ENCODE assay signal across 6 cellular contexts in the genomic region with DNA sequence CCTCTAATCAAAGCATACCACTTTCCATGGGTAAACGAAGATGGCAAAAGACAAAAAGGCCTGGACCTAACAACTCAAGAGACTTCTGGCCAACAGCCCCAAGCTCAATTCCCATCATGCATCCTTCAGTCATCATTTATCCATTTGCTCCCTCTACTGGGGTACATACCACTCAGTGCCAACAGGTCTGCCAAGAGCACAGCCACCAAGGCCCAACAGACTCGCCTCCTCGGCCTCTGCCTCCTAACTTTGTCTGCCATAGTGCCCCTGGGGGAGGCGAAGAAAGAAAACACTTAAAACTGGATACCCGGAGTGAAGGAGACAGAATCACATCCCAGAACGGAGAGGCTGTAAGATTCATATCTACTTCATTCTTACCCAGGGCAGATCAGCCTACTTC. TPM values are rescaled to one million over a fixed set of nuclear protein-coding genes. Genes with fewer than 3 reads are reported as not detected.
A peak's percentile ranks its signal among the peaks of the same experiment; 100 is the strongest.
DNase-seq lines count a peak whose midpoint lies in the region; FAIRE-seq and TF ChIP-seq lines count a peak whose summit lies in the region.

No MANE protein-coding gene starts in this region.

- TF ChIP-seq POLR2A in H1 (IDR thresholded peaks at IDR 0.05; ENCODE audit: control extremely low read depth in 1 of 2, low read depth in 2 of 2, low read length in 2 of 2): no peak

- H3K79me1 ChIP-seq in H1 (ENCODE audit: low read depth, low read length): peaks cover 16% of the 10 kb centered on the region

- no peak for FAIRE-seq in D721Med (lab: Jason Lieb, UNC)
- FAIRE-seq in H1 (lab: Jason Lieb, UNC): no peak

- TF ChIP-seq RAD21 in H1 (IDR thresholded peaks at IDR 0.05 in 1 of 2, conservative IDR thresholded peaks at IDR 0.05 in 1 of 2; ENCODE audit: low read depth in 2 of 2, low read length in 2 of 2): peak in 1 of 2 experiments; percentile 15; a peak in 1 of 4 replicates

- no peak overlapping the region for H4K8ac ChIP-seq in H1 (ENCODE audit: extremely low read depth, insufficient read depth, low read length)

- CTCF ChIA-PET in H1 (lab: Charles Lee; ENCODE audit: partially characterized antibody): interaction anchor here (0.6 to 2.0 kb wide), 18 partner anchors 8 to 774 kb away, joined by 3 to 9 read pairs (median 3); partner anchors contain the start of genes HMBS, SLC37A4 and VPS11

- no peak overlapping the region for H3K56ac ChIP-seq in H1 (replicated peaks; ENCODE audit: insufficient read length, low read depth, low read length)

- H2AK5ac ChIP-seq in H1 (ENCODE audit: low read depth, low read length): no peak overlapping the region

- no peaks in the 10 kb centered on the region; a peak in 1 of 4 replicates for H3K9me3 ChIP-seq in H1 (ENCODE audit: insufficient read depth in 2 of 2, low read depth in 1 of 2, low read length in 1 of 2)

- POLR2A ChIA-PET in H1 (lab: Charles Lee; ENCODE audit: partially characterized antibody): interaction anchor here (0.7 to 5.1 kb wide), 18 partner anchors 8 to 267 kb away, joined by 3 to 56 read pairs (median 10); partner anchors contain the start of genes C2CD2L, HMBS, RPS25 and SLC37A4

- 68% methylated on average over 6 of the region's 6 CpGs; no CpG with 5 or more reads in 1 of the 2 experiments for WGBS in H1 (ENCODE audit: extremely low coverage in 1 of 2, insufficient coverage in 1 of 2, insufficient read length in 1 of 2, insufficient replicate concordance in 2 of 2, low coverage in 1 of 2, low lambda C conversion rate in 2 of 2, missing lambda C conversion rate in 1 of 2), 2 experiments

- peaks cover 4% of the 10 kb centered on the region for H3K23me2 ChIP-seq in H1 (ENCODE audit: low read depth, low read length)

- peak overlapping the region; percentile 79 to 82 for H3K4me2 ChIP-seq in H1 (ENCODE audit: insufficient read depth in 1 of 2, low read depth in 2 of 2, low read length in 2 of 2)

- 0 out of 2 replicates have a peak overlapping the region, but pooled peaks have one; percentile 96 for H2BK5ac ChIP-seq in H1 (ENCODE audit: low read depth, low read length)

- no peak overlapping the region for H2BK20ac ChIP-seq in H1 (ENCODE audit: low read length)

- H2BK15ac ChIP-seq in H1 (ENCODE audit: low read length): no peak overlapping the region

- H3K27ac ChIP-seq in H1 (ENCODE audit: low read depth, low read length): peak overlapping the region; percentile 82

- H3K18ac ChIP-seq in H1 (ENCODE audit: extremely low read depth, low read length): no peak overlapping the region

- peaks cover 8 to 21% of the 10 kb centered on the region in 2 experiments; a peak in 3 of 4 replicates for H3K79me2 ChIP-seq in H1 (ENCODE audit: control insufficient read depth in 1 of 2, insufficient read depth in 2 of 2, low read length in 2 of 2)

- peaks cover 32 to 47% (median 44%) of the 10 kb centered on the region in 4 experiments for H3K36me3 ChIP-seq in H1 (ENCODE audit: control insufficient read depth in 2 of 4, insufficient read depth in 4 of 4, low read length in 3 of 4)

- H3K14ac ChIP-seq in H1 (ENCODE audit: insufficient read length): no peak overlapping the region

- no peak overlapping the region for H4K5ac ChIP-seq in H1 (ENCODE audit: insufficient read length, low read depth, low read length)

- no peaks in the 10 kb centered on the region for H3K27me3 ChIP-seq in H1 (replicated peaks in 1 of 4; ENCODE audit: control insufficient read depth in 3 of 4, extremely low read depth in 1 of 4, insufficient read depth in 3 of 4, low read length in 3 of 4)

- TF ChIP-seq CTCF in D721Med (IDR thresholded peaks at IDR 0.05; ENCODE audit: insufficient read depth, missing control alignments) (peak; percentile 21), H1 (IDR thresholded peaks at IDR 0.05; ENCODE audit: control extremely low read depth in 1 of 3, insufficient read depth in 1 of 3, low read depth in 1 of 3, low read length in 3 of 3) (peak in 1 of 3 experiments; percentile 6; a peak in 1 of 4 replicates), retinal pigment epithelial cell (conservative IDR thresholded peaks at IDR 0.05; ENCODE audit: low read depth, low read length) (peak; percentile 38)

- no peak overlapping the region for H3K4ac ChIP-seq in H1 (replicated peaks; ENCODE audit: insufficient read length, low read depth, low read length)

- peaks cover 3 to 24% of the 10 kb centered on the region in 2 experiments for H4K20me1 ChIP-seq in H1 (replicated peaks in 1 of 2; ENCODE audit: control insufficient read depth in 1 of 2, insufficient read depth in 2 of 2, low read length in 2 of 2)

- no peak for DNase-seq in D721Med (ENCODE audit: insufficient read length, low spot score)
- peak; percentile 10 to 61 for DNase-seq in NCI-H526 (lab: John Stamatoyannopoulos, UW)
- no peak for DNase-seq in H1 (ENCODE audit: low read depth in 1 of 2, low spot score in 2 of 2)
- DNase-seq in retinal pigment epithelial cell (ENCODE audit: low read depth): no peak
- no peak for DNase-seq in SK-N-DZ (ENCODE audit: low spot score)
- DNase-seq in A172 (ENCODE audit: low spot score): no peak

- H3K9ac ChIP-seq in H1 (replicated peaks in 1 of 4; ENCODE audit: extremely low read depth in 1 of 4, low read depth in 3 of 4, low read length in 3 of 4): peak overlapping the region; percentile 46 to 92 (median 86)

- H2BK12ac ChIP-seq in H1 (ENCODE audit: low read depth, low read length): no peak overlapping the region

- peak overlapping the region; percentile 76 to 98 (median 89) for H3K4me3 ChIP-seq in H1 (ENCODE audit: extremely low read depth in 1 of 4, insufficient read depth in 2 of 4, low read depth in 3 of 4, low read length in 4 of 4)
- H3K4me3 ChIP-seq in retinal pigment epithelial cell (ENCODE audit: low read length): peak overlapping the region; percentile 82

- no peak overlapping the region for H3K23ac ChIP-seq in H1 (ENCODE audit: insufficient read length)

- H2BK120ac ChIP-seq in H1 (replicated peaks; ENCODE audit: low read depth, low read length): no peak overlapping the region

- H2AFZ ChIP-seq in H1 (ENCODE audit: low read length): no peak overlapping the region

- H4K91ac ChIP-seq in H1 (replicated peaks; ENCODE audit: insufficient read length, low read length): no peak overlapping the region

- no peak for TF ChIP-seq EP300 in H1 (IDR thresholded peaks at IDR 0.05; ENCODE audit: borderline replicate concordance in 1 of 2, low read depth in 2 of 2, low read length in 2 of 2)

- H3K4me1 ChIP-seq in H1 (replicated peaks in 1 of 4; ENCODE audit: control insufficient read depth in 3 of 4, insufficient read depth in 4 of 4, low read length in 3 of 4): peaks cover 0 to 8% (median 3%) of the 10 kb centered on the region in 4 experiments; a peak in 5 of 7 replicates

RNA-seq across cellular contexts. Expression of gene HYOU1, which starts 1.1 kb away (rescaled TPM):
- total RNA-seq in H1 (2021; fragmentation: NEBNext Ultra II Directional; extraction: Animal tissue kit (Norgen Biotek cat#: 25700)): 293 and 295 TPM in 2 replicates
- 229 and 239 TPM in 2 replicates for polyA plus RNA-seq in H1 (2011; rRNA removed)
- 202 TPM for polyA plus RNA-seq in H1 (2011; cell fraction: cytosol; rRNA removed)
- 288 TPM for polyA plus RNA-seq in H1 (2011; cell fraction: nucleus; rRNA removed)
- 173 to 236 TPM (median 223 TPM) in 4 replicates for polyA plus RNA-seq in H1 (2012, experiment 1 of 2)
- 152 TPM for polyA plus RNA-seq in H1 (2012, experiment 2 of 2)
- 284 TPM for polyA plus RNA-seq in H1 (2013, experiment 1 of 2)
- 265 TPM for polyA plus RNA-seq in H1 (2013, experiment 2 of 2)
- 323 and 367 TPM in 2 replicates for polyA minus RNA-seq in H1 (2011; rRNA and poly(A)+ RNA removed)
- polyA minus RNA-seq in H1 (2011; cell fraction: cytosol; rRNA and poly(A)+ RNA removed): 136 TPM
- polyA minus RNA-seq in H1 (2011; cell fraction: nucleus; rRNA and poly(A)+ RNA removed): 90.0 TPM
- 77.2 and 87.5 TPM in 2 replicates for polyA plus RNA-seq in SK-N-DZ (2014; cell fraction: cytosol; rRNA removed)
- 61.2 and 65.8 TPM in 2 replicates for polyA plus RNA-seq in SK-N-DZ (2014; cell fraction: nucleus; rRNA removed)
- 112 and 125 TPM in 2 replicates for total RNA-seq in A172 (2014; rRNA removed; shearing (Covaris generic))

RNA-seq across cellular contexts. Expression of gene VPS11, which starts 11.7 kb away (rescaled TPM):
- 15.5 and 16.6 TPM in 2 replicates for total RNA-seq in H1 (2021; fragmentation: NEBNext Ultra II Directional; extraction: Animal tissue kit (Norgen Biotek cat#: 25700))
- polyA plus RNA-seq in H1 (2011; rRNA removed): 13.1 and 14.8 TPM in 2 replicates
- polyA plus RNA-seq in H1 (2011; cell fraction: cytosol; rRNA removed): 13.1 TPM
- 35.9 TPM for polyA plus RNA-seq in H1 (2011; cell fraction: nucleus; rRNA removed)
- 26.0 to 28.1 TPM (median 27.0 TPM) in 4 replicates for polyA plus RNA-seq in H1 (2012, experiment 1 of 2)
- polyA plus RNA-seq in H1 (2012, experiment 2 of 2): 18.7 TPM
- polyA plus RNA-seq in H1 (2013, experiment 1 of 2): 18.1 TPM
- 15.6 TPM for polyA plus RNA-seq in H1 (2013, experiment 2 of 2)
- 16.9 and 23.9 TPM in 2 replicates for polyA minus RNA-seq in H1 (2011; rRNA and poly(A)+ RNA removed)
- polyA minus RNA-seq in H1 (2011; cell fraction: cytosol; rRNA and poly(A)+ RNA removed): 8.8 TPM
- 13.5 TPM for polyA minus RNA-seq in H1 (2011; cell fraction: nucleus; rRNA and poly(A)+ RNA removed)
- 12.2 and 14.0 TPM in 2 replicates for polyA plus RNA-seq in SK-N-DZ (2014; cell fraction: cytosol; rRNA removed)
- 17.0 and 18.6 TPM in 2 replicates for polyA plus RNA-seq in SK-N-DZ (2014; cell fraction: nucleus; rRNA removed)
- 13.5 and 16.5 TPM in 2 replicates for total RNA-seq in A172 (2014; rRNA removed; shearing (Covaris generic))

RNA-seq across cellular contexts. Expression of gene SLC37A4, which starts 25.2 kb away (rescaled TPM):
- total RNA-seq in H1 (2021; fragmentation: NEBNext Ultra II Directional; extraction: Animal tissue kit (Norgen Biotek cat#: 25700)): 29.0 and 35.1 TPM in 2 replicates
- 91.9 and 101 TPM in 2 replicates for polyA plus RNA-seq in H1 (2011; rRNA removed)
- polyA plus RNA-seq in H1 (2011; cell fraction: cytosol; rRNA removed): 79.2 TPM
- 241 TPM for polyA plus RNA-seq in H1 (2011; cell fraction: nucleus; rRNA removed)
- polyA plus RNA-seq in H1 (2012, experiment 1 of 2): 35.6 to 53.5 TPM (median 49.8 TPM) in 4 replicates
- 53.6 TPM for polyA plus RNA-seq in H1 (2012, experiment 2 of 2)
- polyA plus RNA-seq in H1 (2013, experiment 1 of 2): 44.1 TPM
- 43.1 TPM for polyA plus RNA-seq in H1 (2013, experiment 2 of 2)
- polyA minus RNA-seq in H1 (2011; rRNA and poly(A)+ RNA removed): 60.9 and 63.3 TPM in 2 replicates
- polyA minus RNA-seq in H1 (2011; cell fraction: cytosol; rRNA and poly(A)+ RNA removed): 23.0 TPM
- 45.7 TPM for polyA minus RNA-seq in H1 (2011; cell fraction: nucleus; rRNA and poly(A)+ RNA removed)
- 27.3 and 37.4 TPM in 2 replicates for polyA plus RNA-seq in SK-N-DZ (2014; cell fraction: cytosol; rRNA removed)
- polyA plus RNA-seq in SK-N-DZ (2014; cell fraction: nucleus; rRNA removed): 63.1 and 98.4 TPM in 2 replicates
- 5.0 and 7.5 TPM in 2 replicates for total RNA-seq in A172 (2014; rRNA removed; shearing (Covaris generic))

RNA-seq across cellular contexts. Expression of gene HMBS, which starts 28.8 kb away (rescaled TPM):
- 65.5 and 69.3 TPM in 2 replicates for total RNA-seq in H1 (2021; fragmentation: NEBNext Ultra II Directional; extraction: Animal tissue kit (Norgen Biotek cat#: 25700))
- polyA plus RNA-seq in H1 (2011; rRNA removed): 104 and 109 TPM in 2 replicates
- polyA plus RNA-seq in H1 (2011; cell fraction: cytosol; rRNA removed): 123 TPM
- polyA plus RNA-seq in H1 (2011; cell fraction: nucleus; rRNA removed): 128 TPM
- 65.2 to 89.7 TPM (median 83.7 TPM) in 4 replicates for polyA plus RNA-seq in H1 (2012, experiment 1 of 2)
- 110 TPM for polyA plus RNA-seq in H1 (2012, experiment 2 of 2)
- 45.1 TPM for polyA plus RNA-seq in H1 (2013, experiment 1 of 2)
- polyA plus RNA-seq in H1 (2013, experiment 2 of 2): 44.1 TPM
- 78.6 and 79.0 TPM in 2 replicates for polyA minus RNA-seq in H1 (2011; rRNA and poly(A)+ RNA removed)
- polyA minus RNA-seq in H1 (2011; cell fraction: cytosol; rRNA and poly(A)+ RNA removed): 51.2 TPM
- polyA minus RNA-seq in H1 (2011; cell fraction: nucleus; rRNA and poly(A)+ RNA removed): 44.6 TPM
- 4.3 and 8.1 TPM in 2 replicates for polyA plus RNA-seq in SK-N-DZ (2014; cell fraction: cytosol; rRNA removed)
- polyA plus RNA-seq in SK-N-DZ (2014; cell fraction: nucleus; rRNA removed): 27.7 and 52.4 TPM in 2 replicates
- 2.7 and 6.6 TPM in 2 replicates for total RNA-seq in A172 (2014; rRNA removed; shearing (Covaris generic))

RNA-seq across cellular contexts. Expression of gene TRAPPC4, which starts 37.3 kb away (rescaled TPM):
- total RNA-seq in H1 (2021; fragmentation: NEBNext Ultra II Directional; extraction: Animal tissue kit (Norgen Biotek cat#: 25700)): 88.6 and 94.3 TPM in 2 replicates
- polyA plus RNA-seq in H1 (2011; rRNA removed): 223 and 240 TPM in 2 replicates
- 245 TPM for polyA plus RNA-seq in H1 (2011; cell fraction: cytosol; rRNA removed)
- 104 TPM for polyA plus RNA-seq in H1 (2011; cell fraction: nucleus; rRNA removed)
- polyA plus RNA-seq in H1 (2012, experiment 1 of 2): 108 to 134 TPM (median 120 TPM) in 4 replicates
- 19.3 TPM for polyA plus RNA-seq in H1 (2012, experiment 2 of 2)
- polyA plus RNA-seq in H1 (2013, experiment 1 of 2): 86.2 TPM
- 95.7 TPM for polyA plus RNA-seq in H1 (2013, experiment 2 of 2)
- 100 and 133 TPM in 2 replicates for polyA minus RNA-seq in H1 (2011; rRNA and poly(A)+ RNA removed)
- polyA minus RNA-seq in H1 (2011; cell fraction: cytosol; rRNA and poly(A)+ RNA removed): 26.9 TPM
- 47.6 TPM for polyA minus RNA-seq in H1 (2011; cell fraction: nucleus; rRNA and poly(A)+ RNA removed)
- 49.6 and 51.0 TPM in 2 replicates for polyA plus RNA-seq in SK-N-DZ (2014; cell fraction: cytosol; rRNA removed)
- 27.4 and 37.3 TPM in 2 replicates for polyA plus RNA-seq in SK-N-DZ (2014; cell fraction: nucleus; rRNA removed)
- total RNA-seq in A172 (2014; rRNA removed; shearing (Covaris generic)): 57.9 and 83.5 TPM in 2 replicates

Comparison
In these comparisons a context has a peak if more than half of its experiments do, and no peak if none do; other contexts are left out.
1. DNase-seq: peak in NCI-H526 (2 of 2); none in D721Med (single experiment), H1 (0 of 2), retinal pigment epithelial cell (single experiment), SK-N-DZ (single experiment) and A172 (single experiment).